ENCODE assay signal across 9 cellular contexts in genomic region chr2:96509114-96509846, GRCh38. TPM values are rescaled to one million over a fixed set of nuclear protein-coding genes. Genes with fewer than 3 reads are reported as not detected.
A peak's percentile ranks its signal among the peaks of the same experiment; 100 is the strongest.
DNase-seq lines count a peak whose midpoint lies in the region; ATAC-seq and TF ChIP-seq lines count a peak whose summit lies in the region.
"Had no signal": no experiment of that assay in that cellular context is flagged by ENCODE, and none has a peak within 500 bp of the region (broad histone marks: within the 10 kb centered on the region; RNA-seq: fewer than 3 reads in every experiment).

No MANE protein-coding gene starts in this region.

- no peak overlapping the region for H3K27ac ChIP-seq in colonic mucosa

- peak; percentile 68 for DNase-seq in SIG-M5 treated with dmso at 0.1 percent for 504 hours (lab: John Stamatoyannopoulos, UW; ENCODE audit: unreplicated experiment)
- no peak for DNase-seq in SIG-M5 (lab: John Stamatoyannopoulos, UW)
- peak; percentile 60 for DNase-seq in NCI-H2171 treated with DMSO at 0.1 percent for 48 hours (lab: John Stamatoyannopoulos, UW)
- peak; percentile 81 for DNase-seq in activated CD4-positive, CD25-positive, alpha-beta regulatory T cell treated with anti-CD3 and anti-CD28 coated beads, Interleukin-2, amount 50 U/mL, for 72 hours
- peak; percentile 94 for DNase-seq in colonic mucosa
- peak; percentile 93 for DNase-seq in left kidney (ENCODE audit: low read depth, low spot score)
- peak; percentile 68 for DNase-seq in stimulated activated CD4-positive, alpha-beta T cell treated with anti-CD3 and anti-CD28 coated beads, Interleukin-4, amount 100 ng/mL, for 1 hour

- no peaks in the 10 kb centered on the region for H3K9me3 ChIP-seq in colonic mucosa

- no peaks in the 10 kb centered on the region for H3K36me3 ChIP-seq in colonic mucosa

- peak; percentile 65 for ATAC-seq in HG03025 (IDR thresholded peaks at IDR 0.05; ENCODE audit: low FRiP score, unreplicated experiment)

- intact Hi-C loops in colonic mucosa (cut with DNase I): loop anchor here (2.0 to 5.0 kb wide), 2 partner anchors 37 to 100 kb away; no protein-coding TSS in a partner anchor

- H3K27me3 ChIP-seq in colonic mucosa: no peaks in the 10 kb centered on the region

- peaks cover 17% of the 10 kb centered on the region for H3K4me1 ChIP-seq in colonic mucosa

- peak; percentile 99 for TF ChIP-seq CTCF in colonic mucosa (IDR thresholded peaks at IDR 0.05)

- peak overlapping the region in 1 of 2 donors; percentile 39 for H3K9ac ChIP-seq in colonic mucosa (ENCODE audit: low read depth in 2 of 2, low read length in 2 of 2)

- no peak overlapping the region for H3K4me3 ChIP-seq in colonic mucosa

RNA-seq across cellular contexts. Expression of gene NEURL3, which starts 4.1 kb away (rescaled TPM):
- 1 to 10 TPM; 2.5 to 2.6 TPM for total RNA-seq in colonic mucosa
- total RNA-seq: temporal lobe had no signal

RNA-seq across cellular contexts. Expression of gene ARID5A, which starts 27.3 kb away (rescaled TPM):
- total RNA-seq in colonic mucosa: 10 to 100 TPM in 1 of 2 donors, 1 to 10 TPM in 1; 6.9 to 16.4 TPM
